Comparison of ENCODE assay signal across 1 cellular context in genomic region chr4:76802546-76803021, GRCh38.
TF ChIP-seq lines count a peak whose summit lies in the region.

No MANE protein-coding gene starts in this region.

TF ChIP-seq in IMR-90, 13 proteins besides CTCF, POLR2A, EP300 and RAD21 (continued from another document):
- TF ChIP-seq MXI1 (IDR thresholded peaks at IDR 0.05; ENCODE audit: borderline replicate concordance, low read depth, low read length) (no peak), CEBPB (IDR thresholded peaks at IDR 0.05; ENCODE audit: low read depth, low read length) (no peak), RFX5 (IDR thresholded peaks at IDR 0.05; ENCODE audit: low read depth, low read length) (no peak), BHLHE40 (IDR thresholded peaks at IDR 0.05; ENCODE audit: low read depth, low read length) (no peak), CHD1 (IDR thresholded peaks at IDR 0.05; ENCODE audit: low read depth, low read length) (no peak), ELK1 (IDR thresholded peaks at IDR 0.05; ENCODE audit: borderline replicate concordance, low read depth, low read length) (no peak)
